ENCODE assay signal across 10 cellular contexts in the genomic region with DNA sequence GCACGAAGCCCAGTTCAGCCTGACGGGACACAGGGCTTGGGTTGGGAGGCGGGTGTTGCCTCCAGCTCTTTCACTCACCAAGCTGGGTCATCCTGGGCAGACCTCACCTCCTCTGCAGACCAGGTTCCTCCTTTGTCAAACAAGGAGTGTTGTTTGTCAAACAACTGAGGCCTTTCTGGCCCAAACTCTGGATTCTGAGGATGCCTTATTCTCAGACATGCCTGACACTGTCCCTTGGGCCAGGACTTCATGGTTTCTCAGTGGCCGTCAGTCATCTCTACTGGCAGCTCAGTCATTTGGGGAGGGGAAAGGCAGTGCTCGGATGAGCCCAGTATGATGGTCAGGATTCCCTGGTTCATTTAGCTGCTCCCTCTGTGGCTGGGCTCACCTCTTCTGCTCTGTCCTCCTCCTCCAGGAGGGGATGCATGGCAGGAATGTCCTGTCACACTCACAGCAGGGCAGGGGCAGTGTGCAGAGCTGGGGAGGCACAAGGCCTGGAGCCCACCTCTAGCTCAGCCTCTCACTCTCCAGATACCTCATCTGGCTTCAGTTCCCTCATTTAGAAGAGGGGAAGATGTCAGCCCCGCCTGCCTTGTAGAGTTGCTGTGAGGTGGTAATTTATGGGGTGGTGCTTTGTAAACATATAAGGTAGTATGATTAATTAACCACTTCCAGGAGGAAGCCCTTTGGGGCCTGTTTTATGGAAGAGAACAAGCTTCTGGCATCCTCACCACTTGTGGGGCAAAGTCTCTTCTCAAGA. TPM values are rescaled to one million over a fixed set of nuclear protein-coding genes. Genes with fewer than 3 reads are reported as not detected.
DNase-seq lines count a peak whose midpoint lies in the region; ATAC-seq and TF ChIP-seq lines count a peak whose summit lies in the region.
"Had no signal": no experiment of that assay in that cellular context is flagged by ENCODE, and none has a peak within 500 bp of the region (broad histone marks: within the 10 kb centered on the region; RNA-seq: fewer than 3 reads in every experiment).

No MANE protein-coding gene starts in this region.

- in situ Hi-C loops in HAP-1 (cut with MboI; ENCODE audit: low sequenced_read_pairs) = no loop called here

- H3K27me3 Mint-ChIP-seq in H9 (ENCODE audit: low read depth) = no peaks in the 10 kb centered on the region
- H3K27me3 Mint-ChIP-seq in effector memory CD8-positive, alpha-beta T cell = no peaks in the 10 kb centered on the region

- CTCF ChIA-PET in OCI-LY7 (lab: Charles Lee; ENCODE audit: unreplicated experiment) = interaction anchor here (0.8 to 1.7 kb wide), 2 partner anchors 15 to 135 kb away, joined by 3 to 4 read pairs; no protein-coding TSS in a partner anchor

- H3K4me1 ChIP-seq in H9 (ENCODE audit: insufficient read depth, low read length) (no peaks in the 10 kb centered on the region; the same call in 1 of the 2 replicates), OCI-LY7 (ENCODE audit: insufficient read depth, low read length, poor library complexity, severe bottlenecking) (peaks cover 84% of the 10 kb centered on the region), HAP-1 (no peaks in the 10 kb centered on the region)

- no peak overlapping the region for H2BK20ac ChIP-seq in H9 (ENCODE audit: low read depth, low read length, poor library complexity, severe bottlenecking)

- H3K4me3 ChIP-seq in OCI-LY7 (ENCODE audit: low read depth, low read length, poor library complexity, severe bottlenecking) (no peak overlapping the region), skin epidermis (no peak overlapping the region), HAP-1 (no peak overlapping the region)

- no CpG with 5 or more reads among the region's 6 CpGs for WGBS in H9 (ENCODE audit: extremely low coverage, insufficient read length, low lambda C conversion rate)

- POLR2A ChIA-PET in OCI-LY7 (lab: Charles Lee) = no interaction called here

- no peak overlapping the region for H3T11ph ChIP-seq in H9 (ENCODE audit: low read length)

- no peaks in the 10 kb centered on the region for H3K27me3 ChIP-seq in H9 (ENCODE audit: insufficient read depth, low read length)
- H3K27me3 ChIP-seq in HAP-1 (ENCODE audit: low read depth) = no peaks in the 10 kb centered on the region

- peak; percentile 40 for ATAC-seq in effector memory CD8-positive, alpha-beta T cell (replicated peaks)
- ATAC-seq in left lobe of liver = no peak
- ATAC-seq in GM18868 (IDR thresholded peaks at IDR 0.05; ENCODE audit: unreplicated experiment) = no peak
- no peak for ATAC-seq in HG03354 (IDR thresholded peaks at IDR 0.05; ENCODE audit: poor library complexity, severe bottlenecking, unreplicated experiment)

- no peak overlapping the region for H3K23ac ChIP-seq in H9 (ENCODE audit: insufficient read length, low read depth, low read length)

- no peaks in the 10 kb centered on the region; a peak in 1 of 5 replicates for H3K9me3 Mint-ChIP-seq in H9
- no peaks in the 10 kb centered on the region for H3K9me3 Mint-ChIP-seq in effector memory CD8-positive, alpha-beta T cell

- no peak overlapping the region for H4K91ac ChIP-seq in H9 (ENCODE audit: insufficient read length, low read depth, low read length)

- H3K36me3 ChIP-seq in OCI-LY7 (ENCODE audit: insufficient read depth, low read length) (peaks cover 94% of the 10 kb centered on the region), HAP-1 (replicated peaks) (peaks cover 58% of the 10 kb centered on the region)

- no peak overlapping the region for H2BK12ac ChIP-seq in H9 (ENCODE audit: insufficient read length, low read depth, low read length)

- no TSS peak for BruUV-seq in OCI-LY7 (replicated peaks; lab: Mats Ljungman, UMichigan)

- no peak overlapping the region for H3K14ac ChIP-seq in H9 (ENCODE audit: insufficient read depth, low read length)

- no peak overlapping the region for H2AFZ ChIP-seq in H9 (ENCODE audit: low read length)
- H2AFZ ChIP-seq in OCI-LY7 (ENCODE audit: low read length) = no peak overlapping the region

- peaks cover 70 to 78% of the 10 kb centered on the region in 2 experiments for H3K4me1 Mint-ChIP-seq in H9
- peaks cover 89 to 90% of the 10 kb centered on the region in 2 donors for H3K4me1 Mint-ChIP-seq in effector memory CD8-positive, alpha-beta T cell (ENCODE audit: low read depth in 2 of 2)

- no peaks in the 10 kb centered on the region for H3K79me1 ChIP-seq in H9 (ENCODE audit: insufficient read depth, low read depth, low read length, poor library complexity, severe bottlenecking)

- no peak overlapping the region for H3K27ac ChIP-seq in H9 (ENCODE audit: insufficient read length, low read depth, low read length)
- H3K27ac ChIP-seq in OCI-LY7 (ENCODE audit: low read depth, low read length, poor library complexity, severe bottlenecking) = peak overlapping the region; percentile 91
- H3K27ac ChIP-seq in skin epidermis = peak overlapping the region in 19 of 21 experiments; percentile 20 to 98 (median 71)

- H3K9ac ChIP-seq in H9 (ENCODE audit: extremely low read depth, insufficient read length, low read length) = no peak overlapping the region

- peaks cover 78 to 98% (median 96%) of the 10 kb centered on the region in 3 experiments; a peak in 6 of 7 replicates for H3K36me3 Mint-ChIP-seq in H9 (ENCODE audit: insufficient read depth in 1 of 3, low read depth in 3 of 3)
- H3K36me3 Mint-ChIP-seq in effector memory CD8-positive, alpha-beta T cell (ENCODE audit: insufficient read depth) = peaks cover 94% of the 10 kb centered on the region

- no peak overlapping the region for H2BK120ac ChIP-seq in H9 (ENCODE audit: low read depth, low read length, poor library complexity, severe bottlenecking)

- no peaks in the 10 kb centered on the region for H3K9me2 ChIP-seq in OCI-LY7 (ENCODE audit: insufficient read depth, low read length)

- no peak overlapping the region for H2BK15ac ChIP-seq in H9 (ENCODE audit: low read depth, low read length)

- peak overlapping the region in 1 of 2 experiments; percentile 2; a peak in 1 of 5 replicates for H3K4me3 Mint-ChIP-seq in H9
- H3K4me3 Mint-ChIP-seq in effector memory CD8-positive, alpha-beta T cell = peak overlapping the region; percentile 80 to 84

- H3K4me2 ChIP-seq in H9 (ENCODE audit: insufficient read depth, insufficient read length, low read length) (no peak overlapping the region), OCI-LY7 (ENCODE audit: low read length) (no peak overlapping the region)

- H4K5ac ChIP-seq in H9 (ENCODE audit: insufficient read length, low read depth, low read length) = no peak overlapping the region

- H3K18ac ChIP-seq in H9 (ENCODE audit: insufficient read length, low read depth, low read length) = no peak overlapping the region

- H2BK5ac ChIP-seq in H9 (ENCODE audit: insufficient read length, low read length) = no peak overlapping the region

- H3K79me2 ChIP-seq in H9 (ENCODE audit: insufficient read depth, low read length) (peaks cover 17% of the 10 kb centered on the region; the same call in 1 of the 2 replicates), OCI-LY7 (ENCODE audit: insufficient read depth, low read depth, low read length) (peaks cover 61% of the 10 kb centered on the region; the same call in 1 of the 2 replicates)

- DNase-seq in H9 (no peak), OCI-LY7 (ENCODE audit: low spot score) (no peak), left lobe of liver (ENCODE audit: low spot score) (no peak), HAP-1 (ENCODE audit: low spot score in 2 of 2) (no peak)
- no peak for DNase-seq in effector memory CD8-positive, alpha-beta T cell
- DNase-seq: activated CD4-positive, alpha-beta T cell treated with anti-CD3 and anti-CD28 coated beads, Interleukin-2, amount 50 U/mL, for 48 hours; NCI-H187 treated with DMSO at 0.1 percent for 48 hours had no signal

- no peaks in the 10 kb centered on the region for H3K23me2 ChIP-seq in H9 (ENCODE audit: insufficient read length, low read depth, low read length, poor library complexity, severe bottlenecking)

- H4K8ac ChIP-seq in H9 (replicated peaks; ENCODE audit: insufficient read length, low read depth, low read length) = no peak overlapping the region

- H3K27ac Mint-ChIP-seq in H9 = peak overlapping the region; percentile 72 to 92 (median 88); a peak in 5 of 7 replicates
- H3K27ac Mint-ChIP-seq in effector memory CD8-positive, alpha-beta T cell = peak overlapping the region; percentile 91 to 97

- H3K9me3 ChIP-seq in H9 (ENCODE audit: control insufficient read depth, low read depth, low read length) = no peaks in the 10 kb centered on the region
- H3K9me3 ChIP-seq in OCI-LY7 (ENCODE audit: low read length) = no peaks in the 10 kb centered on the region
- H3K9me3 ChIP-seq in HAP-1 = no peaks in the 10 kb centered on the region

- TF ChIP-seq CTCF in H9 (conservative IDR thresholded peaks at IDR 0.05) (no peak), OCI-LY7 (conservative IDR thresholded peaks at IDR 0.05; ENCODE audit: low read length) (no peak)

- H4K20me1 ChIP-seq in H9 (ENCODE audit: control insufficient read depth, insufficient read depth, insufficient read length) (peaks cover 2% of the 10 kb centered on the region), OCI-LY7 (ENCODE audit: insufficient read depth, low read length) (peaks cover 10% of the 10 kb centered on the region; the same call in 1 of the 2 replicates)

- H3K4ac ChIP-seq in H9 (ENCODE audit: low read depth, low read length) = no peak overlapping the region

- intact Hi-C loops in OCI-LY7 (cut with micrococcal nuclease; ENCODE audit: unreplicated experiment) = no loop called here

- no peak overlapping the region for H2AK5ac ChIP-seq in H9 (ENCODE audit: insufficient read length, low read length)

- H3K56ac ChIP-seq in H9 (ENCODE audit: insufficient read length, low read depth, low read length) = no peak overlapping the region

RNA-seq across cellular contexts. Expression of gene SLC2A1, which starts 20.7 kb away (rescaled TPM):
- total RNA-seq in H9 (2021) (186 and 187 TPM in 2 replicates), OCI-LY7 (2022) (78.9 and 93.4 TPM in 2 replicates), left lobe of liver (9.5 TPM)
- 45.7 and 66.6 TPM in 2 replicates for total RNA-seq in OCI-LY7 (2014; rRNA removed; shearing (Covaris generic))
